Comparison of ENCODE assay signal across 11 cellular contexts in the genomic region with DNA sequence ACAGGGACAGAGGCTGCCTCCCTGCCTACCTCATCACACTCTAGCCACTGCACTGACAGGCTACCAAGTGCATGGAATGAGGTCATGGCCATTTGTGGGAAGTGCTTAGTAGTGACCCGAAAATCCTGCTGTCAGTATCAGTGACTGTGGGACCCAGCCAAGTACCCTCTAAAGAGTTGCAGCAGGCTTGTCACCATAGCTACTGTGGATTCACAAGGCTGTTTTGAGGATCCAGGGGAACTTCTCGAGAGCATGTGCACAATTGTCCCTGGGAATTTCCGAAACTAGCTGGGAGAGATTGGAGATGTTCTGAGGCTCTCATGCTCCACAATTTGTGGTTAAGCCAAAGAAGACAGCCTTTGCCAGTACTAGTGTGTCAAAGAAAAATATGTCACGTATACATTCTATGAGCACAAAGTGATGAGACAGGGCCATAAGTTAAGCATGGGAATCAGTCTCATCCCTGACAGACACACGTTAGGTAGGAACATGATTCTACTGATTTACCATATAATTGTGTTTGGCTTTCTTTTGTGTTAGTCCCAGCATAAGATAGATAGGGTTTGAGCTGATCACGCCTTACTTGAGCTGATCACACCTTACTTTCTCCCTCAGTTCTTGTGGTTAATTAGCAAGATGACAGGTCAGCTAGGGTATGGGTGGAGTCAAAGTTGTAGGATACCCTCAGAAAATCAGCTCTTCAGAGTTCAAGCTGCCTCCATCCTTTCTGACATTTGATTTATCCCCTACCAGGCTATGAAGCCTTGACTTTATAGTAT. TPM values are rescaled to one million over a fixed set of nuclear protein-coding genes. Genes with fewer than 3 reads are reported as not detected.
DNase-seq lines count a peak whose midpoint lies in the region; ATAC-seq and TF ChIP-seq lines count a peak whose summit lies in the region.
"Had no signal": no experiment of that assay in that cellular context is flagged by ENCODE, and none has a peak within 500 bp of the region (broad histone marks: within the 10 kb centered on the region; RNA-seq: fewer than 3 reads in every experiment).

No MANE protein-coding gene starts in this region.

- ATAC-seq in GM18861 (IDR thresholded peaks at IDR 0.05; ENCODE audit: unreplicated experiment), result no peak

- H3K36me3 ChIP-seq in adipocyte (ENCODE audit: control insufficient read depth, insufficient read depth, low read length, severe bottlenecking), result no peaks in the 10 kb centered on the region
- H3K36me3 ChIP-seq: sigmoid colon had no signal

- peak; percentile 15 for DNase-seq in EH (ENCODE audit: low read depth)
- DNase-seq in GM20000 (ENCODE audit: low spot score), result peak; percentile 27
- no peak for DNase-seq in adipocyte (ENCODE audit: low read depth)
- DNase-seq in myocyte (ENCODE audit: low read depth), result peak; percentile 36
- DNase-seq in putamen (ENCODE audit: low spot score), result no peak
- no peak for DNase-seq in SHP77 treated with DMSO at 0.1 percent for 48 hours (lab: John Stamatoyannopoulos, UW)
- no peak for DNase-seq in cerebellum (ENCODE audit: low spot score)
- DNase-seq: NCI-H446, sigmoid colon, testis had no signal

- TF ChIP-seq CTCF in GM20000 (IDR thresholded peaks at IDR 0.05; ENCODE audit: extremely low read depth, missing control alignments), result no peak

- peak overlapping the region; percentile 70 for H3K9ac ChIP-seq in adipocyte (ENCODE audit: low read length)

- no peaks in the 10 kb centered on the region for H3K9me3 ChIP-seq in adipocyte (ENCODE audit: control insufficient read depth, low read length)
- H3K9me3 ChIP-seq: sigmoid colon, testis had no signal

- H3K4me1 ChIP-seq in adipocyte (ENCODE audit: control insufficient read depth, insufficient read depth, low read length), result peaks cover 8% of the 10 kb centered on the region

- no peaks in the 10 kb centered on the region for H3K27me3 ChIP-seq in adipocyte (replicated peaks; ENCODE audit: control insufficient read depth, insufficient read depth, low read length)
- H3K27me3 ChIP-seq: sigmoid colon, testis had no signal

- H3K4me3 ChIP-seq in adipocyte (ENCODE audit: low read length), result no peak overlapping the region
- H3K4me3 ChIP-seq: sigmoid colon, testis had no signal

RNA-seq across cellular contexts. Expression of a gene that starts 42.6 kb away (rescaled TPM):
- total RNA-seq in myocyte (8.5 and 8.7 TPM in 2 replicates), cerebellum (42.9 TPM)
- polyA plus RNA-seq in myocyte (2012), result 3.0 TPM

Comparison
In these comparisons a context has a peak if more than half of its experiments do, and no peak if none do; other contexts are left out.
1. DNase-seq: peak in EH (single experiment), GM20000 (single experiment) and myocyte (single experiment); none in adipocyte (single experiment), putamen (single experiment), SHP77 treated with DMSO at 0.1 percent for 48 hours (single experiment) and cerebellum (single experiment).